Comparison of ENCODE assay signal across 19 cellular contexts in the genomic region with DNA sequence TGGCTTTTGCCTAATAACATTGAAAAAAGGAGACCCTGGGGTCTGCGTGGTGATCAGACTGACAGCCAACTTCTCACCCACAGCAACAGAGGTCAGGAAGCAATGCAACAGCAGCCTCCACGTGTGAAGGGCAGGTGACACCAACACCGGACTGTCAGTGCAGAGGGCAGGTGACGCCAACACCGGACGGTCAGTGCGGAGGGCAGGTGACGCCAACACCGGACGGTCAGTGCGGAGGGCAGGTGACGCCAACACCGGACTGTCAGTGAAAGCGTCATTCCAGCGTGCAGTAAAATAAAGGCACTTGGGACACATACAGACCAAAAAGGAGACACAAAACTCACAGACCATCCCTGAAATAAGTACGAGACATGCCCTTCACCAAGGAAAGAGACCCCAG. TPM values are rescaled to one million over a fixed set of nuclear protein-coding genes. Genes with fewer than 3 reads are reported as not detected.
DNase-seq lines count a peak whose midpoint lies in the region; ATAC-seq, FAIRE-seq and TF ChIP-seq lines count a peak whose summit lies in the region.
"Had no signal": no experiment of that assay in that cellular context is flagged by ENCODE, and none has a peak within 500 bp of the region (broad histone marks: within the 10 kb centered on the region; RNA-seq: fewer than 3 reads in every experiment).

No MANE protein-coding gene starts in this region.

- H3K18ac ChIP-seq in neuronal stem cell (ENCODE audit: low read length) = no peak overlapping the region

- peaks cover 2% of the 10 kb centered on the region for H3K79me1 ChIP-seq in neuronal stem cell (ENCODE audit: low read depth, low read length)

- peak overlapping the region; percentile 81 for H2BK15ac ChIP-seq in neuronal stem cell (ENCODE audit: low read length)

- peaks cover 22% of the 10 kb centered on the region for H3K27me3 Mint-ChIP-seq in chondrocyte (ENCODE audit: low read depth)

- H3K9me3 ChIP-seq in neuronal stem cell (replicated peaks in 1 of 2; ENCODE audit: control insufficient read depth in 2 of 2, insufficient read depth in 1 of 2, low read depth in 1 of 2, low read length in 2 of 2) = peaks cover 4 to 8% of the 10 kb centered on the region in 2 donors

- H3K4me2 ChIP-seq in neuronal stem cell (ENCODE audit: insufficient read depth, low read length, poor library complexity, severe bottlenecking) = no peak overlapping the region
- H3K4me2 ChIP-seq: GM23338 had no signal

- H3K4me3 Mint-ChIP-seq in chondrocyte (ENCODE audit: unreplicated experiment) = no peak overlapping the region
- H3K4me3 Mint-ChIP-seq: CD4-positive, alpha-beta T cell; GM23338 had no signal

- no peak overlapping the region for H3K4me3 ChIP-seq in neuronal stem cell (ENCODE audit: low read length in 2 of 2)
- H3K4me3 ChIP-seq: GM23338 had no signal

- no peaks in the 10 kb centered on the region for H3K4me1 ChIP-seq in neuronal stem cell (ENCODE audit: control insufficient read depth in 2 of 2, insufficient read depth in 1 of 2, low read depth in 1 of 2, low read length in 2 of 2)
- H3K4me1 ChIP-seq: Caco-2 had no signal

- no peak overlapping the region for H2BK5ac ChIP-seq in neuronal stem cell (ENCODE audit: low read length)

- H2AK5ac ChIP-seq in neuronal stem cell (ENCODE audit: low read depth, low read length) = no peak overlapping the region

- H4K8ac ChIP-seq in neuronal stem cell (ENCODE audit: low read depth, low read length) = no peak overlapping the region

- H2AFZ ChIP-seq in neuronal stem cell (ENCODE audit: low read length) = no peak overlapping the region
- H2AFZ ChIP-seq: GM23338 had no signal

- peak overlapping the region; percentile 80 for H3K23ac ChIP-seq in neuronal stem cell (ENCODE audit: low read depth, low read length, poor library complexity)

- H2BK120ac ChIP-seq in neuronal stem cell (ENCODE audit: low read depth, low read length) = no peak overlapping the region

- TF ChIP-seq CTCF in chondrocyte (IDR thresholded peaks at IDR 0.05) = no peak

- WGBS in neuronal stem cell (ENCODE audit: extremely low coverage in 2 of 2, insufficient read length in 2 of 2, insufficient replicate concordance in 1 of 2), 2 donors = no CpG with 5 or more reads among the region's 16 CpGs

- no peak overlapping the region for H4K91ac ChIP-seq in neuronal stem cell (ENCODE audit: low read depth, low read length, poor library complexity)

- no peak overlapping the region for H3K27ac ChIP-seq in neuronal stem cell (replicated peaks; ENCODE audit: low read length)
- H3K27ac ChIP-seq: C4-2B had no signal

- no peaks in the 10 kb centered on the region for H3K36me3 ChIP-seq in neuronal stem cell (replicated peaks in 1 of 2; ENCODE audit: control insufficient read depth in 2 of 2, insufficient read depth in 2 of 2, low read length in 2 of 2)

- H3K4ac ChIP-seq in neuronal stem cell (ENCODE audit: low read length) = peak overlapping the region; percentile 76

- peaks cover 0 to 32% (median 0%) of the 10 kb centered on the region in 3 experiments for H3K27me3 ChIP-seq in neuronal stem cell (ENCODE audit: control insufficient read depth in 3 of 3, insufficient read depth in 3 of 3, low read depth in 1 of 3, low read length in 3 of 3)

- no peak for DNase-seq in HTR-8/SVneo (ENCODE audit: insufficient read length, low spot score)
- DNase-seq in chondrocyte (ENCODE audit: low spot score) = peak; percentile 56
- no peak for DNase-seq in neuronal stem cell (ENCODE audit: low spot score)
- peak; percentile 29 for DNase-seq in ureter (ENCODE audit: low spot score)
- no peak for DNase-seq in NCI-H187 (lab: John Stamatoyannopoulos, UW)
- DNase-seq: ACHN; Caco-2; CD4-positive, alpha-beta T cell; HCEC 1CT had no signal

- H3K36me3 Mint-ChIP-seq in chondrocyte (ENCODE audit: low read depth) = peaks cover 13% of the 10 kb centered on the region

- H3K9me3 Mint-ChIP-seq in chondrocyte (ENCODE audit: low read depth) = peaks cover 29% of the 10 kb centered on the region

- no peak overlapping the region for H2BK12ac ChIP-seq in neuronal stem cell (ENCODE audit: low read length)

- no peak overlapping the region for H3K14ac ChIP-seq in neuronal stem cell (ENCODE audit: low read length)

- H3K4me1 Mint-ChIP-seq in chondrocyte (ENCODE audit: low read depth) = no peaks in the 10 kb centered on the region

- ATAC-seq in HG03139 (IDR thresholded peaks at IDR 0.05; ENCODE audit: unreplicated experiment) (no peak), GM21360 (IDR thresholded peaks at IDR 0.05; ENCODE audit: unreplicated experiment) (no peak)

- H3K9ac ChIP-seq in neuronal stem cell (ENCODE audit: low read depth, low read length, poor library complexity) = no peak overlapping the region

- H3K27ac Mint-ChIP-seq in chondrocyte (ENCODE audit: unreplicated experiment) = no peak overlapping the region
- H3K27ac Mint-ChIP-seq: CD4-positive, alpha-beta T cell; GM23338 had no signal

- FAIRE-seq in HTR-8/SVneo (lab: Jason Lieb, UNC) = peak; percentile 54
- FAIRE-seq: A204.1, D721Med, G401.6, GM12892, GM18507, H54 had no signal

RNA-seq across cellular contexts. Expression of a gene that starts 37.2 kb away (rescaled TPM):
- 2.7 to 4.5 TPM (median 3.3 TPM) in 3 replicates for total RNA-seq in chondrocyte
- 6.8 TPM for polyA plus RNA-seq in neuronal stem cell (2013, experiment 1 of 2)
- polyA plus RNA-seq in neuronal stem cell (2013, experiment 2 of 2) = 6.1 TPM
- 10.9 TPM for total RNA-seq in ureter

RNA-seq across cellular contexts. Expression of a gene that starts 50.7 kb away (rescaled TPM):
- 0.95 to 1.4 TPM (median 1.1 TPM) in 3 replicates for total RNA-seq in chondrocyte
- 3.3 TPM for polyA plus RNA-seq in neuronal stem cell (2013, experiment 1 of 2)
- polyA plus RNA-seq in neuronal stem cell (2013, experiment 2 of 2) = 3.2 TPM
- total RNA-seq in ureter = 1.1 TPM

Comparison
In these comparisons a context has a peak if more than half of its experiments do, and no peak if none do; other contexts are left out.
1. DNase-seq: peak in chondrocyte (single experiment) and ureter (single experiment); none in HTR-8/SVneo (single experiment), neuronal stem cell (single experiment) and NCI-H187 (0 of 2).